23 cellular contexts compared by ENCODE assay signal in genomic region chr3:60094392-60094947, GRCh38.
DNase-seq lines count a peak whose midpoint lies in the region; ATAC-seq and TF ChIP-seq lines count a peak whose summit lies in the region.
"Had no signal": no experiment of that assay in that cellular context is flagged by ENCODE, and none has a peak within 500 bp of the region (broad histone marks: within the 10 kb centered on the region; RNA-seq: fewer than 3 reads in every experiment).

No MANE protein-coding gene starts in this region.

- peak; percentile 20 to 54 (median 24) for DNase-seq in NCI-H1417 (lab: John Stamatoyannopoulos, UW)
- no peak for DNase-seq in NCI-H1417 treated with DMSO at 0.1 percent for 48 hours (lab: John Stamatoyannopoulos, UW)
- peak; percentile 62 for DNase-seq in NCI-H1105 (lab: John Stamatoyannopoulos, UW)
- DNase-seq in NCI-H345 (lab: John Stamatoyannopoulos, UW), result peak; percentile 69
- no peak for DNase-seq in T-helper 17 cell
- no peak for DNase-seq in progenitor cell of endocrine pancreas (ENCODE audit: low spot score, unreplicated experiment)
- DNase-seq: activated CD8-positive, alpha-beta memory T cell treated with anti-CD3 and anti-CD28 coated beads, Interleukin-2, amount 50 U/mL, for 48 hours; Caco-2; effector CD8-positive, alpha-beta T cell; hippocampal formation; left ventricle myocardium superior; NCI-H1694 treated with DMSO at 0.1 percent for 48 hours; NK-92 treated with Interleukin-12 subunit alpha and Interleukin-12 subunit beta, amount 100 ng/mL, for 24 hours; posterior cingulate gyrus; stimulated activated CD4-positive, alpha-beta T cell treated with anti-CD3 and anti-CD28 coated beads, Interleukin-15, amount 100 ng/mL, for 24 hours; stimulated activated CD8-positive, alpha-beta memory T cell treated with anti-CD3 and anti-CD28 coated beads, Interleukin-4, amount 100 ng/mL, for 48 hours had no signal

- ATAC-seq in T-helper 17 cell (no peak), GM21576 (IDR thresholded peaks at IDR 0.05; ENCODE audit: unreplicated experiment) (no peak), HG02885 (IDR thresholded peaks at IDR 0.05; ENCODE audit: poor library complexity, unreplicated experiment) (no peak)
- ATAC-seq: esophagus mucosa, left ventricle myocardium superior, sciatic nerve had no signal

- no peaks in the 10 kb centered on the region for H3K9me3 ChIP-seq in T-helper 17 cell (ENCODE audit: control insufficient read depth, low read length, poor library complexity, severe bottlenecking)
- H3K9me3 ChIP-seq: Caco-2 had no signal

- H3K4me1 Mint-ChIP-seq in T-helper 17 cell (no peaks in the 10 kb centered on the region), progenitor cell of endocrine pancreas (ENCODE audit: low read depth) (peaks cover 13% of the 10 kb centered on the region)

- no peak for TF ChIP-seq CTCF in progenitor cell of endocrine pancreas (IDR thresholded peaks at IDR 0.05; ENCODE audit: unreplicated experiment)

- H3K27me3 Mint-ChIP-seq in T-helper 17 cell (no peaks in the 10 kb centered on the region), progenitor cell of endocrine pancreas (peaks cover 2% of the 10 kb centered on the region)

- H3K27ac Mint-ChIP-seq in T-helper 17 cell (peak overlapping the region; percentile 19), progenitor cell of endocrine pancreas (no peak overlapping the region)

- no peak overlapping the region for H3K4me3 Mint-ChIP-seq in T-helper 17 cell
- H3K4me3 Mint-ChIP-seq in progenitor cell of endocrine pancreas (ENCODE audit: low read depth), result no peak overlapping the region
- H3K4me3 Mint-ChIP-seq: brain, neural crest cell, type B pancreatic cell had no signal

- no peaks in the 10 kb centered on the region for H3K36me3 Mint-ChIP-seq in T-helper 17 cell (ENCODE audit: low read depth)
- H3K36me3 Mint-ChIP-seq in progenitor cell of endocrine pancreas (ENCODE audit: insufficient read depth), result no peaks in the 10 kb centered on the region
- H3K36me3 Mint-ChIP-seq: brain, type B pancreatic cell had no signal

- peaks cover 10% of the 10 kb centered on the region for H3K9me3 Mint-ChIP-seq in progenitor cell of endocrine pancreas (ENCODE audit: low read depth)

Comparison
In these comparisons a context has a peak if more than half of its experiments do, and no peak if none do; other contexts are left out.
1. DNase-seq: peak in NCI-H1417 (3 of 3), NCI-H1105 (single experiment) and NCI-H345 (single experiment); none in NCI-H1417 treated with DMSO at 0.1 percent for 48 hours (single experiment), T-helper 17 cell (0 of 3) and progenitor cell of endocrine pancreas (single experiment).